In the genomic region with DNA sequence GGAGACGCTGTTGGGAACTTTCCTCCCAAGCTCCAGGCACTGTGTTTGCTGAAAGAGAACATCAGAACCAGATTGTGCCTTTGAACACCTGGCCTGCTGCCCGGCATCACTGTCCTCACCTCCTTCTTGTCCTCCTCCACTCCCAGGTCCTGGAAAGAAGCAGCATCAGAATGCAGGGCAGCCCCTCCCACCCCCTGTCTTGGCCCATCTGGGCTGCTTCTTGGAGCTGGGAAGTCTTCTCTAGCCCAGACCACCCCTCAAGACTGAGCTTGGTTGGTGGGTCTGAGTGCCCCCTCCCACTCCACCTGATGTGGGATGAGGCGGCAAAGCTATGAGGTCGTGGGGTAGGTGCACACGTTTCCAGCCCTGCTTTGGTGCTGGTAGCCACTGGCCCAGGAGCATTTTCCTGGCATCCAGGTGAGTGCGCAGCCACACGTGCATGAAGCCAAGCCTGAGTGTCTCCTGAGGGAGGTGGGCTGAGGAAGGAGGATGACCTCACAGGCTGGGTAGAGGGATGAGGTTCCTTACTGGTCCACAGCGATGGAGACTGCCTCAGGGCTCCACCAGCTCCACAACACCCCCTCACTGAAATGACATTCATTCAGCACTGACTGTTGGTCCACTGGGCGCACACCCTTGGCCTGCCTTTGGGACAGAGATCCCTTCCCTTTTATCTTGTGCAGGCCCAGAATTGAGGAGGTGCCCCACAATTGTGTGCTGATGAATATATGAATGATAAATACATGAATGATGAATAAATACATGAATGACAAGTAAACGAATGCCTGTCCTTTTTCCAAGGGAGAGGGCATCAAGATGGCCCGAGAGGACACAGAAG, we compare ENCODE assay signal across 8 cellular contexts. TPM values are rescaled to one million over a fixed set of nuclear protein-coding genes. Genes with fewer than 3 reads are reported as not detected.
DNase-seq lines count a peak whose midpoint lies in the region; ATAC-seq, FAIRE-seq and TF ChIP-seq lines count a peak whose summit lies in the region.

No MANE protein-coding gene starts in this region.

- CTCF ChIA-PET in activated naive CD4-positive, alpha-beta T cell treated with anti-CD3 and anti-CD28 coated beads, Interleukin-2, amount 10 ng/mL, durations not matched to agents 7 days and 5 days (lab: Charles Lee): interaction anchor here (0.6 to 12.4 kb wide), 29 partner anchors 8 to 201 kb away, joined by 3 to 271 read pairs (median 7); a partner anchor contains a TSS
- CTCF ChIA-PET in GM12878 (lab: Yijun Ruan, JAX): interaction anchor here (0.6 to 12.8 kb wide), 28 partner anchors 10 to 205 kb away, joined by 3 to 318 read pairs (median 6); a partner anchor contains a TSS

- H2AFZ ChIP-seq in GM12878 (ENCODE audit: control insufficient read depth, low read depth, low read length): no peak overlapping the region

- H3K4me1 ChIP-seq in GM12878 (ENCODE audit: control insufficient read depth, insufficient read depth, low read length) (peaks cover 38% of the 10 kb centered on the region), BE2C (peaks cover 24% of the 10 kb centered on the region), foreskin keratinocyte (peaks cover 5% of the 10 kb centered on the region)

- H3K4me3 Mint-ChIP-seq in activated naive CD4-positive, alpha-beta T cell treated with anti-CD3 and anti-CD28 coated beads, Interleukin-2, amount 10 ng/mL, durations not matched to agents 7 days and 5 days: peak overlapping the region; percentile 91
- H3K4me3 Mint-ChIP-seq in type B pancreatic cell: no peak overlapping the region

- no peaks in the 10 kb centered on the region for H3K27me3 ChIP-seq in GM12878 (replicated peaks in 1 of 2; ENCODE audit: control insufficient read depth in 2 of 2, insufficient read depth in 2 of 2, low read length in 1 of 2)
- peaks cover 11% of the 10 kb centered on the region; the same call in 1 of the 2 replicates for H3K27me3 ChIP-seq in BE2C
- H3K27me3 ChIP-seq in foreskin keratinocyte: peaks cover 47% of the 10 kb centered on the region

- peaks cover 77% of the 10 kb centered on the region for H3K4me1 Mint-ChIP-seq in activated naive CD4-positive, alpha-beta T cell treated with anti-CD3 and anti-CD28 coated beads, Interleukin-2, amount 10 ng/mL, durations not matched to agents 7 days and 5 days
- H3K4me1 Mint-ChIP-seq in type B pancreatic cell (ENCODE audit: unreplicated experiment): peaks cover 31% of the 10 kb centered on the region

- peak overlapping the region; percentile 76 for H3K9ac ChIP-seq in GM12878 (ENCODE audit: control insufficient read depth, insufficient read depth, low read length)

- peaks cover 25 to 49% of the 10 kb centered on the region in 2 experiments; a peak in 3 of 4 replicates for H3K36me3 ChIP-seq in GM12878 (ENCODE audit: control insufficient read depth in 2 of 2, insufficient read depth in 2 of 2, low read length in 1 of 2)
- H3K36me3 ChIP-seq in BE2C: no peaks in the 10 kb centered on the region

- 0 out of 2 replicates have a peak overlapping the region, but pooled peaks have one; percentile 70 for H3K4me3 ChIP-seq in GM12878
- no peak overlapping the region for H3K4me3 ChIP-seq in BE2C (ENCODE audit: low read depth, low read length)

- peaks cover 5% of the 10 kb centered on the region for H4K20me1 ChIP-seq in GM12878 (ENCODE audit: control insufficient read depth, insufficient read depth)

- RAD21 ChIA-PET in GM12878 (lab: Charles Lee; ENCODE audit: unreplicated experiment): interaction anchor here (0.9 to 21.1 kb wide), 17 partner anchors 8 to 1104 kb away, joined by 3 to 514 read pairs (median 10); a partner anchor contains a TSS

- H3K9me3 ChIP-seq in GM12878 (replicated peaks; ENCODE audit: control insufficient read depth, insufficient read depth, low read length) (no peaks in the 10 kb centered on the region), BE2C (no peaks in the 10 kb centered on the region)

- H3K4me2 ChIP-seq in GM12878 (ENCODE audit: control insufficient read depth, insufficient read depth): peak overlapping the region; percentile 80

- no peak for ATAC-seq in GM12878
- ATAC-seq in foreskin keratinocyte: no peak

- SMC1A ChIA-PET in GM12878 (lab: Charles Lee; ENCODE audit: uncharacterized antibody, unreplicated experiment): interaction anchor here (0.7 to 21.2 kb wide), 20 partner anchors 10 to 194 kb away, joined by 3 to 430 read pairs (median 5); a partner anchor contains a TSS

- FAIRE-seq in GM12878 (lab: Jason Lieb, UNC): no peak

- peak overlapping the region; percentile 95 for H3K27ac Mint-ChIP-seq in activated naive CD4-positive, alpha-beta T cell treated with anti-CD3 and anti-CD28 coated beads, Interleukin-2, amount 10 ng/mL, durations not matched to agents 7 days and 5 days
- H3K27ac Mint-ChIP-seq in type B pancreatic cell: no peak overlapping the region

- intact Hi-C loops in GM12878 (cut with micrococcal nuclease; ENCODE audit: unreplicated experiment): no loop called here

- H3K27me3 Mint-ChIP-seq in activated naive CD4-positive, alpha-beta T cell treated with anti-CD3 and anti-CD28 coated beads, Interleukin-2, amount 10 ng/mL, durations not matched to agents 7 days and 5 days: no peaks in the 10 kb centered on the region
- peaks cover 37% of the 10 kb centered on the region for H3K27me3 Mint-ChIP-seq in type B pancreatic cell

- no peak; a peak in 1 of 4 replicates for TF ChIP-seq EP300 in GM12878 (IDR thresholded peaks at IDR 0.05; ENCODE audit: borderline replicate concordance in 1 of 2, control insufficient read depth in 1 of 2, low read depth in 2 of 2, low read length in 2 of 2)

- peaks cover 95% of the 10 kb centered on the region for H3K36me3 Mint-ChIP-seq in activated naive CD4-positive, alpha-beta T cell treated with anti-CD3 and anti-CD28 coated beads, Interleukin-2, amount 10 ng/mL, durations not matched to agents 7 days and 5 days
- no peaks in the 10 kb centered on the region for H3K36me3 Mint-ChIP-seq in type B pancreatic cell

- H3K27ac ChIP-seq in GM12878 (ENCODE audit: control insufficient read depth, insufficient read depth): peak overlapping the region; percentile 98
- no peak overlapping the region for H3K27ac ChIP-seq in foreskin keratinocyte

- in situ Hi-C loops in GM12878 (cut with MboI): no loop called here

- DNase-seq in activated naive CD4-positive, alpha-beta T cell treated with anti-CD3 and anti-CD28 coated beads, Interleukin-2, amount 10 ng/mL, durations not matched to agents 7 days and 5 days: no peak
- no peak for DNase-seq in activated naive CD4-positive, alpha-beta T cell (lab: John Stamatoyannopoulos, UW)
- no peak for DNase-seq in GM12878 (ENCODE audit: low read depth, low spot score)
- DNase-seq in mesenteric fat pad (ENCODE audit: low spot score): peak; percentile 51
- DNase-seq in type B pancreatic cell (ENCODE audit: extremely low spot score, unreplicated experiment): peak; percentile 53
- DNase-seq in RKO (ENCODE audit: low spot score): no peak
- DNase-seq in BE2C: no peak
- no peak for DNase-seq in foreskin keratinocyte

- no peaks in the 10 kb centered on the region for H3K9me3 Mint-ChIP-seq in activated naive CD4-positive, alpha-beta T cell treated with anti-CD3 and anti-CD28 coated beads, Interleukin-2, amount 10 ng/mL, durations not matched to agents 7 days and 5 days
- no peaks in the 10 kb centered on the region for H3K9me3 Mint-ChIP-seq in type B pancreatic cell

- no TSS peak for BruUV-seq in GM12878 (replicated peaks; lab: Mats Ljungman, UMichigan)

- POLR2A ChIA-PET in GM12878 (lab: Charles Lee): interaction anchor here (1.6 to 9.5 kb wide), 7 partner anchors 11 to 259 kb away, joined by 4 to 97 read pairs (median 50); no protein-coding TSS in a partner anchor

- no peak for TF ChIP-seq RAD21 in GM12878 (IDR thresholded peaks at IDR 0.05; ENCODE audit: insufficient read depth, low read depth, low read length)

- TF ChIP-seq POLR2A in GM12878 (IDR thresholded peaks at IDR 0.05; ENCODE audit: low read depth, low read length): peak; percentile 44; the same call in 1 of the 2 replicates

- 75% methylated on average over 11 of the region's 11 CpGs for WGBS in GM12878 (ENCODE audit: insufficient coverage, insufficient replicate concordance, low lambda C conversion rate, missing lambda C conversion rate)

- peaks cover 48% of the 10 kb centered on the region for H3K79me2 ChIP-seq in GM12878 (ENCODE audit: control insufficient read depth, insufficient read depth, low read length)

- TF ChIP-seq CTCF in GM12878 (IDR thresholded peaks at IDR 0.05 in 2 of 3, conservative IDR thresholded peaks at IDR 0.05 in 1 of 3; ENCODE audit: control insufficient read depth in 2 of 3, extremely low read depth in 1 of 3, insufficient read depth in 1 of 3, low read depth in 3 of 3, low read length in 3 of 3): no peak
- TF ChIP-seq CTCF in type B pancreatic cell (conservative IDR thresholded peaks at IDR 0.05): no peak
- TF ChIP-seq CTCF in BE2C (IDR thresholded peaks at IDR 0.05; ENCODE audit: low read depth, low read length): no peak
- no peak for TF ChIP-seq CTCF in foreskin keratinocyte (conservative IDR thresholded peaks at IDR 0.05)

RNA-seq across cellular contexts. Expression of a gene that starts 6.0 kb away (rescaled TPM):
- total RNA-seq in GM12878 (2013; cell fraction: nucleolus; rRNA removed): 1,072 and 1,160 TPM in 2 replicates
- 235 and 242 TPM in 2 replicates for total RNA-seq in GM12878 (2014; rRNA removed)
- total RNA-seq in GM12878 (2014; rRNA removed; fragmentation: Illumina TruSeq; extraction: Trizol): 131 and 136 TPM in 2 replicates
- 192 and 209 TPM in 2 replicates for total RNA-seq in GM12878 (2021)
- polyA plus RNA-seq in GM12878 (2011; ENCODE audit: low read depth): 96.4 TPM
- 696 and 1,171 TPM in 2 replicates for polyA plus RNA-seq in GM12878 (2011; rRNA removed)
- 1,486 and 1,699 TPM in 2 replicates for polyA plus RNA-seq in GM12878 (2011; cell fraction: cytosol; rRNA removed)
- 1,140 and 1,750 TPM in 2 replicates for polyA plus RNA-seq in GM12878 (2011; cell fraction: nucleus; rRNA removed)
- 149 and 215 TPM in 2 replicates for polyA plus RNA-seq in GM12878 (2012)
- polyA plus RNA-seq in GM12878 (2014; fragmentation: Illumina TruSeq; extraction: Trizol): 171 and 245 TPM in 2 replicates
- 100 to 1,000 TPM; 235 to 294 TPM for polyA plus RNA-seq in GM12878 (2014; fragmentation: Nextera tagmentation; extraction: Ambion mirVana)
- 258 and 274 TPM in 2 replicates for polyA plus RNA-seq in GM12878 (2014; rRNA removed)
- 100 to 1,000 TPM; 571 to 606 TPM for polyA plus RNA-seq in GM12878 (2016; fragmentation: Nextera tagmentation; extraction: Ambion mirVana)
- 2,298 and 2,348 TPM in 2 replicates for polyA minus RNA-seq in GM12878 (2011; rRNA and poly(A)+ RNA removed)
- 332 and 352 TPM in 2 replicates for polyA minus RNA-seq in GM12878 (2011; cell fraction: cytosol; rRNA and poly(A)+ RNA removed)
- 378 and 542 TPM in 2 replicates for polyA minus RNA-seq in GM12878 (2011; cell fraction: nucleus; rRNA and poly(A)+ RNA removed)
- total RNA-seq in mesenteric fat pad: 0.39 TPM
- not detected in 2 replicates for total RNA-seq in type B pancreatic cell (ENCODE audit: low replicate concordance)
- polyA plus RNA-seq in BE2C (2012; ENCODE audit: insufficient read depth, insufficient read length, low read depth): 0.39 TPM
- not detected in 2 replicates for total RNA-seq in foreskin keratinocyte
- polyA plus RNA-seq in foreskin keratinocyte: not detected in 2 replicates

RNA-seq across cellular contexts. Expression of a gene that starts 57.8 kb away (rescaled TPM):
- 1.9 and 3.5 TPM in 2 replicates for total RNA-seq in GM12878 (2013; cell fraction: nucleolus; rRNA removed)
- total RNA-seq in GM12878 (2014; rRNA removed) (0.16 and 0.34 TPM in 2 replicates), GM12878 (2014; rRNA removed; fragmentation: Illumina TruSeq; extraction: Trizol) (0.31 and 0.46 TPM in 2 replicates), GM12878 (2021) (0.90 and 1.0 TPM in 2 replicates), mesenteric fat pad (0.16 TPM), type B pancreatic cell (ENCODE audit: low replicate concordance) (1.8 and 2.3 TPM in 2 replicates), foreskin keratinocyte (285 and 352 TPM in 2 replicates)
- polyA plus RNA-seq in GM12878 (2011; ENCODE audit: low read depth): not detected
- polyA plus RNA-seq in GM12878 (2011; rRNA removed) (0.35 and 0.69 TPM in 2 replicates), GM12878 (2014; fragmentation: Illumina TruSeq; extraction: Trizol) (0.49 and 0.85 TPM in 2 replicates), GM12878 (2014; fragmentation: Nextera tagmentation; extraction: Ambion mirVana) (not detected), GM12878 (2014; rRNA removed) (0.67 and 1.2 TPM in 2 replicates), GM12878 (2016; fragmentation: Nextera tagmentation; extraction: Ambion mirVana) (under 1 TPM; 0.10 to 0.79 TPM), foreskin keratinocyte (271 and 305 TPM in 2 replicates)
- polyA plus RNA-seq in GM12878 (2011; cell fraction: cytosol; rRNA removed): 0.79 TPM in 2 replicates
- polyA plus RNA-seq in GM12878 (2011; cell fraction: nucleus; rRNA removed): 0.39 and 0.61 TPM in 2 replicates
- 0.13 TPM in 1 of 2 replicates, not detected in the other for polyA plus RNA-seq in GM12878 (2012)
- 1.5 and 4.2 TPM in 2 replicates for polyA minus RNA-seq in GM12878 (2011; rRNA and poly(A)+ RNA removed)
- polyA minus RNA-seq in GM12878 (2011; cell fraction: cytosol; rRNA and poly(A)+ RNA removed): 0.21 and 1.3 TPM in 2 replicates
- 1.2 and 2.5 TPM in 2 replicates for polyA minus RNA-seq in GM12878 (2011; cell fraction: nucleus; rRNA and poly(A)+ RNA removed)
- not detected for polyA plus RNA-seq in BE2C (2012; ENCODE audit: insufficient read depth, insufficient read length, low read depth)

Comparison
In these comparisons a context has a peak if more than half of its experiments do, and no peak if none do; other contexts are left out.
1. DNase-seq: peak in mesenteric fat pad (single experiment) and type B pancreatic cell (single experiment); none in activated naive CD4-positive, alpha-beta T cell treated with anti-CD3 and anti-CD28 coated beads, Interleukin-2, amount 10 ng/mL, durations not matched to agents 7 days and 5 days (single experiment), activated naive CD4-positive, alpha-beta T cell (0 of 4), GM12878 (single experiment), RKO (single experiment), BE2C (single experiment) and foreskin keratinocyte (0 of 2).
2. RNA of a gene that starts 6.0 kb away (total RNA-seq): 131 to 1,160 TPM in GM12878; 0.39 TPM in mesenteric fat pad (single experiment), not detected in type B pancreatic cell and not detected in foreskin keratinocyte; every median in the first group is over 10 times any median in the second.
3. RNA of a gene that starts 57.8 kb away (total RNA-seq): 285 to 352 TPM in foreskin keratinocyte; 1.8 to 2.3 TPM in type B pancreatic cell, 0.16 to 3.5 TPM in GM12878 and 0.16 TPM in mesenteric fat pad (single experiment); every median in the first group is over 10 times any median in the second.